1 cellular context compared by ENCODE assay signal in the genomic region with DNA sequence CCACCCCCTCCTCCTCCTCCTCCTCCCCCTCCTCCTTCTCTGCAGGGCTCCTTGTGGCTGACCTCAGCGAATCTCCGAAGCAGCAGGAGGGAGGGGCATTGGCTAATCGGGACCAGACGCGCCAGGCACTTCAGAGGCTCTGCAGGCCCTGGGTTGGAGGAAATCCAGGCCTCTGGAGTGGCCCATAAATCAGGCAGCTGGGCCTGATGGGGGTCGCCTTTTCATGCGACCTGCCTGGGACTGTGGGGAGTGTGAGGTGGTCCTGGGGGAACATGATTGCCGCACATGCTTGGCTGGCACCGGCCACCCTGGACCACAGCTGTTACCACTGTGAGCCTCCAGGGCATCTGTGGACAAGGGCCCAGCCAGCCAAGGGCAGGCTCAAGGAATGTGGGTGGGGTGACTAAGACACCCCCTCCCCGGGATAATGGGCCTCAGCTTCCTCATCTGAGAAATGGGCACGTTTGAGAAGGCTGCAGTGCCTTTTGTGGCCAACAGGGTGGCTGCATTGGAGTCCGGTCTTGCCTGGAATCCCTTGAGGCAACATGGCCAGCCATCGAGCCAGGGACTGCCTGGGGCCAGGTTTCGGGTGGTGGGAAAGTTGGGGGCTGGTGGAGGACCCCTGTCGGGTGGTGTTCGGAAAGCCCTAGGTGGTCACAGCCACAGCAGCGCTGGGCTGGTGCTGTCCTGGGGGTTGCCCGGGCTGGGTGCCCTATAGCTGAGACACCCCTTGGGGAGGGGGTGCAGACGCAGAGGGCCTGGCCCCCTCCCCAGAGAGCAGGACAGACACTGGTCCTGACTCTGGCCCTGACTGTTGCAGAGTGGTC.
TF ChIP-seq lines count a peak whose summit lies in the region.

No MANE protein-coding gene starts in this region.

TF ChIP-seq in WTC11, 78 proteins besides CTCF, POLR2A, EP300 and RAD21 (continued from another document):
- TF ChIP-seq, protein P1, sequence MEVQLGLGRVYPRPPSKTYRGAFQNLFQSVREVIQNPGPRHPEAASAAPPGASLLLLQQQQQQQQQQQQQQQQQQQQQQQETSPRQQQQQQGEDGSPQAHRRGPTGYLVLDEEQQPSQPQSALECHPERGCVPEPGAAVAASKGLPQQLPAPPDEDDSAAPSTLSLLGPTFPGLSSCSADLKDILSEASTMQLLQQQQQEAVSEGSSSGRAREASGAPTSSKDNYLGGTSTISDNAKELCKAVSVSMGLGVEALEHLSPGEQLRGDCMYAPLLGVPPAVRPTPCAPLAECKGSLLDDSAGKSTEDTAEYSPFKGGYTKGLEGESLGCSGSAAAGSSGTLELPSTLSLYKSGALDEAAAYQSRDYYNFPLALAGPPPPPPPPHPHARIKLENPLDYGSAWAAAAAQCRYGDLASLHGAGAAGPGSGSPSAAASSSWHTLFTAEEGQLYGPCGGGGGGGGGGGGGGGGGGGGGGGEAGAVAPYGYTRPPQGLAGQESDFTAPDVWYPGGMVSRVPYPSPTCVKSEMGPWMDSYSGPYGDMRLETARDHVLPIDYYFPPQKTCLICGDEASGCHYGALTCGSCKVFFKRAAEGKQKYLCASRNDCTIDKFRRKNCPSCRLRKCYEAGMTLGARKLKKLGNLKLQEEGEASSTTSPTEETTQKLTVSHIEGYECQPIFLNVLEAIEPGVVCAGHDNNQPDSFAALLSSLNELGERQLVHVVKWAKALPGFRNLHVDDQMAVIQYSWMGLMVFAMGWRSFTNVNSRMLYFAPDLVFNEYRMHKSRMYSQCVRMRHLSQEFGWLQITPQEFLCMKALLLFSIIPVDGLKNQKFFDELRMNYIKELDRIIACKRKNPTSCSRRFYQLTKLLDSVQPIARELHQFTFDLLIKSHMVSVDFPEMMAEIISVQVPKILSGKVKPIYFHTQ (CRISPR knock-in tag; IDR thresholded peaks at IDR 0.05): 0 out of 2 replicates have a peak, but pooled peaks have one; percentile 30
- TF ChIP-seq, protein P2, sequence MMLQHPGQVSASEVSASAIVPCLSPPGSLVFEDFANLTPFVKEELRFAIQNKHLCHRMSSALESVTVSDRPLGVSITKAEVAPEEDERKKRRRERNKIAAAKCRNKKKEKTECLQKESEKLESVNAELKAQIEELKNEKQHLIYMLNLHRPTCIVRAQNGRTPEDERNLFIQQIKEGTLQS (CRISPR knock-in tag; conservative IDR thresholded peaks at IDR 0.05): no peak
- TF ChIP-seq NR1H2 (CRISPR knock-in tag; IDR thresholded peaks at IDR 0.05): no peak
